Comparison of ENCODE assay signal across 8 cellular contexts in genomic region chr12:54379401-54380201, GRCh38. TPM values are rescaled to one million over a fixed set of nuclear protein-coding genes. Genes with fewer than 3 reads are reported as not detected.
DNase-seq lines count a peak whose midpoint lies in the region; ATAC-seq and TF ChIP-seq lines count a peak whose summit lies in the region.

No MANE protein-coding gene starts in this region.

- TF ChIP-seq EP300 in gastroesophageal sphincter (IDR thresholded peaks at IDR 0.05): no peak

- peaks cover 0 to 45% (median 19%) of the 10 kb centered on the region in 3 donors for H3K4me1 ChIP-seq in gastroesophageal sphincter

- peak; percentile 81 for ATAC-seq in GM21528 (IDR thresholded peaks at IDR 0.05; ENCODE audit: low FRiP score, unreplicated experiment)
- peak; percentile 82 for ATAC-seq in gastroesophageal sphincter

- H3K4me3 ChIP-seq in LNCaP clone FGC (ENCODE audit: low read depth, low read length): peak overlapping the region; percentile 58
- H3K4me3 ChIP-seq in gastroesophageal sphincter: peak overlapping the region; percentile 28 to 61

- peak in 1 of 2 donors; percentile 13 for TF ChIP-seq POLR2A in gastroesophageal sphincter (IDR thresholded peaks at IDR 0.05)

- 25 to 35% methylated on average over 3 to 5 of the region's 19 CpGs for WGBS in gastroesophageal sphincter (ENCODE audit: low coverage in 1 of 2), 2 donors

- peak overlapping the region; percentile 19 to 84 (median 83) for H3K27ac ChIP-seq in gastroesophageal sphincter

- no peaks in the 10 kb centered on the region for H3K36me3 ChIP-seq in gastroesophageal sphincter

- no peaks in the 10 kb centered on the region for H3K9me3 ChIP-seq in gastroesophageal sphincter

- peak; percentile 87 for DNase-seq in COLO668 (lab: John Stamatoyannopoulos, UW; ENCODE audit: unreplicated experiment)
- DNase-seq in LNCaP clone FGC (ENCODE audit: low read depth): peak; percentile 50
- DNase-seq in SHP77 treated with DMSO at 0.1 percent for 48 hours (lab: John Stamatoyannopoulos, UW): peak; percentile 65
- DNase-seq in activated naive CD4-positive, alpha-beta T cell treated with Interleukin-2 at 50 U/mL for 16 hours: peak; percentile 90
- DNase-seq in non-pigmented ciliary epithelial cell (ENCODE audit: low read depth): peak; percentile 30
- peak; percentile 78 for DNase-seq in stromal cell of bone marrow (ENCODE audit: low read depth)

- TF ChIP-seq CTCF in LNCaP clone FGC (IDR thresholded peaks at IDR 0.05; ENCODE audit: control insufficient read depth, extremely low read depth, insufficient read depth) (peak; percentile 100), gastroesophageal sphincter (IDR thresholded peaks at IDR 0.05) (peak; percentile 100)

- no peaks in the 10 kb centered on the region for H3K27me3 ChIP-seq in gastroesophageal sphincter

RNA-seq across cellular contexts. Expression of gene ZNF385A, which starts 4.9 kb away (rescaled TPM):
- total RNA-seq in gastroesophageal sphincter: 10 to 100 TPM in 3 of 4 donors, 1 to 10 TPM in 1; 7.5 to 28.0 (median 19.5) TPM

RNA-seq across cellular contexts. Expression of gene GPR84, which starts 15.3 kb away (rescaled TPM):
- under 1 TPM in 1 of 4 donors, not detected in 3; 0.54 TPM for total RNA-seq in gastroesophageal sphincter

RNA-seq across cellular contexts. Expression of gene ITGA5, which starts 39.5 kb away (rescaled TPM):
- total RNA-seq in gastroesophageal sphincter: 100 to 1,000 TPM; 141 to 908 (median 220) TPM

RNA-seq across cellular contexts. Expression of gene COPZ1, which starts 54.7 kb away (rescaled TPM):
- total RNA-seq in gastroesophageal sphincter: 100 to 1,000 TPM in 1 of 4 donors, 10 to 100 TPM in 3; 47.0 to 138 (median 57.5) TPM

Comparison
In these comparisons a context has a peak if more than half of its experiments do, and no peak if none do; other contexts are left out.
1. Peak in every context shown above with its lines: DNase-seq, ATAC-seq, H3K4me3 ChIP-seq and H3K27ac ChIP-seq.
2. DNase-seq: peak in every context shown above with its lines; median percentile 90 in activated naive CD4-positive, alpha-beta T cell treated with Interleukin-2 at 50 U/mL for 16 hours; 87 in COLO668; 78 in stromal cell of bone marrow; 65 in SHP77 treated with DMSO at 0.1 percent for 48 hours; 50 in LNCaP clone FGC; 30 in non-pigmented ciliary epithelial cell.